26 cellular contexts compared by ENCODE assay signal in the genomic region with DNA sequence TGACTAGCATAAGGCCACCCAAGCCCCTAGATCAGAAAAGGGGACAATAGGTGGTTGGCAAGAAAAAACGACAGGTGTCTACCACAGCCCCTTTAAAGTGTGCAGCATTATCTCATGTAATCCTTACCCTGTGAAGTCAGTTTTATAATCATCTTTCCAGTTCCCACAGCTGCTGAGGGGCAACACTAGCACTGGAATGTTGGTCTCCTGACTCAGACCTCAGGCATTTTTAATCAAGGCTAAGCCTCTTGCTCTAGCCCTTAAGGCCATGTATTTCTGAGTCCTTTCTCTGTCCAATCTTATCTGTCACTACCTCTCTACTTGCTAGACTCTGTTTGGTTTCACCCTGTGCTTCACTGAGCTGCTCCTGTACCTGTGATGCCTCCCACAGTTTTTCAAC.
DNase-seq lines count a peak whose midpoint lies in the region; ATAC-seq, FAIRE-seq and TF ChIP-seq lines count a peak whose summit lies in the region.
"Had no signal": no experiment of that assay in that cellular context is flagged by ENCODE, and none has a peak within 500 bp of the region (broad histone marks: within the 10 kb centered on the region; RNA-seq: fewer than 3 reads in every experiment).

No MANE protein-coding gene starts in this region.

- H3K27ac ChIP-seq in RWPE2 (ENCODE audit: poor library complexity, severe bottlenecking) (no peak overlapping the region), dorsolateral prefrontal cortex (no peak overlapping the region)
- H3K27ac ChIP-seq: neutrophil, psoas muscle, skin epidermis, upper lobe of left lung had no signal

- TF ChIP-seq CTCF in RWPE2 (IDR thresholded peaks at IDR 0.05; ENCODE audit: poor library complexity, severe bottlenecking) (no peak), fibroblast of pulmonary artery (IDR thresholded peaks at IDR 0.05; ENCODE audit: low read length, missing control alignments) (no peak), dorsolateral prefrontal cortex (IDR thresholded peaks at IDR 0.05 in 54 of 56, conservative IDR thresholded peaks at IDR 0.05 in 2 of 56; ENCODE audit: low read depth in 1 of 56, partially characterized antibody in 56 of 56) (no peak)

- H3K4me1 ChIP-seq in RWPE2 (ENCODE audit: insufficient read depth, poor library complexity, severe bottlenecking) = no peaks in the 10 kb centered on the region
- H3K4me1 ChIP-seq: upper lobe of left lung had no signal

- H3K36me3 ChIP-seq in RWPE2 (ENCODE audit: low read depth) = no peaks in the 10 kb centered on the region
- H3K36me3 ChIP-seq: neutrophil, upper lobe of left lung had no signal

- H3K27me3 ChIP-seq in RWPE2 (ENCODE audit: insufficient read depth, poor library complexity, severe bottlenecking) = no peaks in the 10 kb centered on the region
- peaks cover 0 to 6% (median 0%) of the 10 kb centered on the region in 45 donors for H3K27me3 ChIP-seq in dorsolateral prefrontal cortex
- H3K27me3 ChIP-seq: neutrophil, upper lobe of left lung had no signal

- intact Hi-C loops in dorsolateral prefrontal cortex (cut with DNase I) = no loop called here

- DNase-seq in HS-27A (ENCODE audit: low read depth) (peak; percentile 3), RWPE2 (ENCODE audit: low spot score) (no peak), fibroblast of pulmonary artery (ENCODE audit: low read depth) (peak; percentile 20), renal cortical epithelial cell (ENCODE audit: low read depth) (peak; percentile 18), H54 (ENCODE audit: insufficient read length, low spot score) (no peak), dorsolateral prefrontal cortex (no peak), NCI-H2029 (lab: John Stamatoyannopoulos, UW) (no peak)
- DNase-seq: activated CD4-positive, alpha-beta T cell treated with anti-CD3 and anti-CD28 coated beads, Interleukin-2, amount 50 U/mL, for 4 hours; activated effector memory CD4-positive, alpha-beta T cell treated with anti-CD3 and anti-CD28 coated beads, Interleukin-2, amount 50 U/mL, for 16 hours; activated naive CD8-positive, alpha-beta T cell treated with anti-CD3 and anti-CD28 coated beads, Interleukin-2, amount 10 ng/mL, durations not matched to agents 7 days and 5 days; CD8-positive, alpha-beta memory T cell; effector memory CD4-positive, alpha-beta T cell; GOT3; KBM-7; NCI-H146; NCI-H524; psoas muscle; RPMI8226; upper lobe of left lung had no signal

- H3K4me3 ChIP-seq in RWPE2 (ENCODE audit: severe bottlenecking) = no peak overlapping the region
- no peak overlapping the region for H3K4me3 ChIP-seq in fibroblast of pulmonary artery (replicated peaks; ENCODE audit: low read depth, low read length)
- H3K4me3 ChIP-seq in dorsolateral prefrontal cortex = no peak overlapping the region
- H3K4me3 ChIP-seq: lung, psoas muscle, skin epidermis, upper lobe of left lung had no signal

- FAIRE-seq in H54 (lab: Jason Lieb, UNC) = no peak
- FAIRE-seq: colon, frontal cortex had no signal

- ATAC-seq in RWPE2 (ENCODE audit: low read depth) (peak; percentile 25; the same call in 1 of the 3 replicates), GM18909 (IDR thresholded peaks at IDR 0.05; ENCODE audit: poor library complexity, unreplicated experiment) (no peak)
- ATAC-seq: psoas muscle, WTC11 had no signal

- TF ChIP-seq POLR2A in H54 (IDR thresholded peaks at IDR 0.05; ENCODE audit: low read depth, low read length) = no peak

- H3K9me3 ChIP-seq in RWPE2 (ENCODE audit: severe bottlenecking) = peaks cover 5% of the 10 kb centered on the region
- H3K9me3 ChIP-seq: neutrophil had no signal

Comparison
In these comparisons a context has a peak if more than half of its experiments do, and no peak if none do; other contexts are left out.
1. DNase-seq: peak in HS-27A (single experiment), fibroblast of pulmonary artery (single experiment) and renal cortical epithelial cell (single experiment); none in RWPE2 (single experiment), H54 (single experiment), dorsolateral prefrontal cortex (0 of 10) and NCI-H2029 (single experiment).